Comparison of ENCODE assay signal across 8 cellular contexts in the genomic region with DNA sequence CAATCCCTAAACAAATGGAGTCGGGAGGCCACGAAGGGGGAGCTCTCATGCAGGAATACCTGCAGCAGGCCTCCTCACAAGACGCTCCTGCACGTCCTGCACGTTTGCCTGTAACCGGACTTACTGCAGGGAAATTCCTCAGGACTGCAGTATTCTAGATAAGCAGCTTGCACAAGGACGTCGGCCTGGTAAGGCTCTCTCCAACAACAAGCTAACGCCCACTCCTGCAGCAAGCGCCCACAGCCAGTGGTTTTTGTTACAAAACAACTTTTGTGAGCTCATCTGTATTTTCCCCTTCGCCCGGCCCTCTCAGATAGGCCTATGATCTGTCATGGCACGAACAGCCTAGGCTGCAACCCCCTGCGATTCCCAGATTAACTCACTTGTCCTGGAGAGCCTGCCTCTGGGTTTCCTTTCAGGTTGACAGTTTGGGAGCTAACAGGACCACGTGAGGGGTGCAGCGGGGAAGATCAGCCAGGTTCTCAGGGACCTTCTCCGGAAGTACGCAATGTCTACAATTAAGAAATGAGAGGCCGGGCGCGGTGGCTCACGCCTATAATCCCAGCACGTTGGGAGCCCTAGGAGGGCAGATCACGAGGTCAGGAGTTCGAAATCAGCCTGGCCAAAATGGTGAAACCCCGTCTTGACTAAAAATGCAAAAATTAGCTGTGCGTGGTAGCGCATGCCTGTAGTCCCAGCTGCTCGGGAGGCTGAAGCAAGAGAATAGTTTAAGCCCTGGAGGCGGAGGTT. TPM values are rescaled to one million over a fixed set of nuclear protein-coding genes. Genes with fewer than 3 reads are reported as not detected.
DNase-seq lines count a peak whose midpoint lies in the region; TF ChIP-seq lines count a peak whose summit lies in the region.

No MANE protein-coding gene starts in this region.

- peak overlapping the region; percentile 100 for H3K4me2 ChIP-seq in Karpas-422 (ENCODE audit: low read depth, low read length, poor library complexity, severe bottlenecking)

- POLR2A ChIA-PET in activated CD4-positive, alpha-beta T cell treated with anti-CD3 and anti-CD28 coated beads, Interleukin-2, amount 10 ng/mL, durations not matched to agents 7 days and 5 days (lab: Charles Lee), result no interaction called here

- H3K4me1 Mint-ChIP-seq in activated CD4-positive, alpha-beta T cell treated with anti-CD3 and anti-CD28 coated beads, Interleukin-2, amount 10 ng/mL, durations not matched to agents 7 days and 5 days, result peaks cover 30% of the 10 kb centered on the region
- H3K4me1 Mint-ChIP-seq in stimulated activated naive CD8-positive, alpha-beta T cell treated with anti-CD3 and anti-CD28 coated beads, Interleukin-15, Interleukin-2, amounts not matched to agents 100 ng/mL and 50 ng/mL, for 24 hours (ENCODE audit: low read depth), result peaks cover 32% of the 10 kb centered on the region

- no peaks in the 10 kb centered on the region for H3K9me3 Mint-ChIP-seq in activated CD4-positive, alpha-beta T cell treated with anti-CD3 and anti-CD28 coated beads, Interleukin-2, amount 10 ng/mL, durations not matched to agents 7 days and 5 days
- no peaks in the 10 kb centered on the region for H3K9me3 Mint-ChIP-seq in stimulated activated naive CD8-positive, alpha-beta T cell treated with anti-CD3 and anti-CD28 coated beads, Interleukin-15, Interleukin-2, amounts not matched to agents 100 ng/mL and 50 ng/mL, for 24 hours

- peak overlapping the region; percentile 75 for H3K9ac ChIP-seq in Karpas-422 (ENCODE audit: low read length)

- H3K36me3 Mint-ChIP-seq in activated CD4-positive, alpha-beta T cell treated with anti-CD3 and anti-CD28 coated beads, Interleukin-2, amount 10 ng/mL, durations not matched to agents 7 days and 5 days (ENCODE audit: low read depth), result peaks cover 7% of the 10 kb centered on the region
- peaks cover 7% of the 10 kb centered on the region for H3K36me3 Mint-ChIP-seq in stimulated activated naive CD8-positive, alpha-beta T cell treated with anti-CD3 and anti-CD28 coated beads, Interleukin-15, Interleukin-2, amounts not matched to agents 100 ng/mL and 50 ng/mL, for 24 hours (ENCODE audit: low read depth)

- no peaks in the 10 kb centered on the region for H3K27me3 ChIP-seq in Karpas-422 (ENCODE audit: low read length)
- H3K27me3 ChIP-seq in effector memory CD4-positive, alpha-beta T cell (replicated peaks; ENCODE audit: control insufficient read depth, insufficient read depth, low read length, poor library complexity, severe bottlenecking), result no peaks in the 10 kb centered on the region

- peaks cover 14% of the 10 kb centered on the region; the same call in 1 of the 2 replicates for H3K79me2 ChIP-seq in Karpas-422 (ENCODE audit: low read length)

- CTCF ChIA-PET in activated CD4-positive, alpha-beta T cell treated with anti-CD3 and anti-CD28 coated beads, Interleukin-2, amount 10 ng/mL, durations not matched to agents 7 days and 5 days (lab: Charles Lee), result interaction anchor here (0.5 to 1.9 kb wide), 12 partner anchors 11 to 294 kb away, joined by 3 to 5 read pairs (median 3); a partner anchor contains a TSS

- H3K27me3 Mint-ChIP-seq in activated CD4-positive, alpha-beta T cell treated with anti-CD3 and anti-CD28 coated beads, Interleukin-2, amount 10 ng/mL, durations not matched to agents 7 days and 5 days, result no peaks in the 10 kb centered on the region
- H3K27me3 Mint-ChIP-seq in stimulated activated naive CD8-positive, alpha-beta T cell treated with anti-CD3 and anti-CD28 coated beads, Interleukin-15, Interleukin-2, amounts not matched to agents 100 ng/mL and 50 ng/mL, for 24 hours, result no peaks in the 10 kb centered on the region

- H3K4me3 ChIP-seq in Karpas-422 (ENCODE audit: low read length), result peak overlapping the region; percentile 99
- H3K4me3 ChIP-seq in effector memory CD4-positive, alpha-beta T cell (ENCODE audit: insufficient read depth, low read depth, low read length, poor library complexity, severe bottlenecking), result peak overlapping the region; percentile 100

- no peaks in the 10 kb centered on the region for H3K9me2 ChIP-seq in Karpas-422 (replicated peaks; ENCODE audit: insufficient read depth, low read length)

- no peak for DNase-seq in Karpas-422
- DNase-seq in activated CD4-positive, alpha-beta T cell treated with anti-CD3 and anti-CD28 coated beads, Interleukin-2, amount 10 ng/mL, durations not matched to agents 7 days and 5 days, result peak; percentile 65
- peak; percentile 30 to 51 (median 48) for DNase-seq in effector memory CD4-positive, alpha-beta T cell
- peak; percentile 42 for DNase-seq in mucosa of gallbladder (ENCODE audit: low spot score)
- DNase-seq in T1000 (lab: John Stamatoyannopoulos, UW), result no peak
- DNase-seq in cerebellar nuclear complex (lab: John Stamatoyannopoulos, UW), result no peak

- no peaks in the 10 kb centered on the region for H3K9me3 ChIP-seq in Karpas-422 (ENCODE audit: low read length)
- H3K9me3 ChIP-seq in effector memory CD4-positive, alpha-beta T cell (ENCODE audit: control insufficient read depth, low read length), result no peaks in the 10 kb centered on the region

- H3K4me3 Mint-ChIP-seq in activated CD4-positive, alpha-beta T cell treated with anti-CD3 and anti-CD28 coated beads, Interleukin-2, amount 10 ng/mL, durations not matched to agents 7 days and 5 days, result peak overlapping the region; percentile 89
- H3K4me3 Mint-ChIP-seq in stimulated activated naive CD8-positive, alpha-beta T cell treated with anti-CD3 and anti-CD28 coated beads, Interleukin-15, Interleukin-2, amounts not matched to agents 100 ng/mL and 50 ng/mL, for 24 hours, result peak overlapping the region; percentile 93

- H3K27ac ChIP-seq in C4-2B, result peak overlapping the region; percentile 97
- no peak overlapping the region for H3K27ac ChIP-seq in Karpas-422 (ENCODE audit: low read length)
- peak overlapping the region; percentile 100 for H3K27ac ChIP-seq in effector memory CD4-positive, alpha-beta T cell (ENCODE audit: insufficient read depth, low read length, poor library complexity, severe bottlenecking)

- peaks cover 23% of the 10 kb centered on the region for H3K4me1 ChIP-seq in Karpas-422 (ENCODE audit: low read length)
- H3K4me1 ChIP-seq in effector memory CD4-positive, alpha-beta T cell (ENCODE audit: control insufficient read depth, insufficient read depth, low read length, poor library complexity, severe bottlenecking), result peaks cover 14% of the 10 kb centered on the region

- peak overlapping the region; percentile 97 for H3K27ac Mint-ChIP-seq in activated CD4-positive, alpha-beta T cell treated with anti-CD3 and anti-CD28 coated beads, Interleukin-2, amount 10 ng/mL, durations not matched to agents 7 days and 5 days
- peak overlapping the region; percentile 94 for H3K27ac Mint-ChIP-seq in stimulated activated naive CD8-positive, alpha-beta T cell treated with anti-CD3 and anti-CD28 coated beads, Interleukin-15, Interleukin-2, amounts not matched to agents 100 ng/mL and 50 ng/mL, for 24 hours

- 0 out of 2 replicates have a peak overlapping the region, but pooled peaks have one; percentile 45 for H2AFZ ChIP-seq in Karpas-422 (ENCODE audit: low read length)

- peaks cover 19% of the 10 kb centered on the region for H4K20me1 ChIP-seq in Karpas-422 (ENCODE audit: insufficient read depth, low read depth, low read length)

- no peaks in the 10 kb centered on the region for H3K36me3 ChIP-seq in Karpas-422 (ENCODE audit: insufficient read depth, low read length)
- H3K36me3 ChIP-seq in effector memory CD4-positive, alpha-beta T cell (ENCODE audit: control insufficient read depth, insufficient read depth, low read length), result no peaks in the 10 kb centered on the region

- no peak for TF ChIP-seq CTCF in C4-2B (conservative IDR thresholded peaks at IDR 0.05)

RNA-seq across cellular contexts. Expression of a gene that starts 0.9 kb away (rescaled TPM):
- 24.8 and 54.3 TPM in 2 replicates for total RNA-seq in Karpas-422 (2014; rRNA removed; shearing (Covaris generic); ENCODE audit: low replicate concordance)
- 10 to 100 TPM; 40.0 to 42.8 TPM for total RNA-seq in activated CD4-positive, alpha-beta T cell treated with anti-CD3 and anti-CD28 coated beads, Interleukin-2, amount 10 ng/mL, durations not matched to agents 7 days and 5 days
- 135 TPM for total RNA-seq in mucosa of gallbladder

RNA-seq across cellular contexts. Expression of a gene that starts 14.4 kb away (rescaled TPM):
- total RNA-seq in Karpas-422 (2014; rRNA removed; shearing (Covaris generic); ENCODE audit: low replicate concordance), result 0.14 TPM in 1 of 2 replicates, not detected in the other
- total RNA-seq in activated CD4-positive, alpha-beta T cell treated with anti-CD3 and anti-CD28 coated beads, Interleukin-2, amount 10 ng/mL, durations not matched to agents 7 days and 5 days, result 1 to 10 TPM; 6.2 to 7.9 TPM
- 4.6 TPM for total RNA-seq in mucosa of gallbladder

RNA-seq across cellular contexts. Expression of a gene that starts 17.6 kb away (rescaled TPM):
- total RNA-seq in Karpas-422 (2014; rRNA removed; shearing (Covaris generic); ENCODE audit: low replicate concordance), result 1.3 and 2.7 TPM in 2 replicates
- total RNA-seq in activated CD4-positive, alpha-beta T cell treated with anti-CD3 and anti-CD28 coated beads, Interleukin-2, amount 10 ng/mL, durations not matched to agents 7 days and 5 days, result 1 to 10 TPM; 1.8 to 2.3 TPM
- 56.0 TPM for total RNA-seq in mucosa of gallbladder

RNA-seq across cellular contexts. Expression of a gene that starts 39.7 kb away (rescaled TPM):
- total RNA-seq in Karpas-422 (2014; rRNA removed; shearing (Covaris generic); ENCODE audit: low replicate concordance), result 70.9 and 80.6 TPM in 2 replicates
- 100 to 1,000 TPM; 128 to 130 TPM for total RNA-seq in activated CD4-positive, alpha-beta T cell treated with anti-CD3 and anti-CD28 coated beads, Interleukin-2, amount 10 ng/mL, durations not matched to agents 7 days and 5 days
- total RNA-seq in mucosa of gallbladder, result 117 TPM

RNA-seq across cellular contexts. Expression of a gene that starts 44.4 kb away (rescaled TPM):
- 11.4 and 16.1 TPM in 2 replicates for total RNA-seq in Karpas-422 (2014; rRNA removed; shearing (Covaris generic); ENCODE audit: low replicate concordance)
- total RNA-seq in activated CD4-positive, alpha-beta T cell treated with anti-CD3 and anti-CD28 coated beads, Interleukin-2, amount 10 ng/mL, durations not matched to agents 7 days and 5 days, result 10 to 100 TPM; 42.0 to 44.3 TPM
- 24.2 TPM for total RNA-seq in mucosa of gallbladder

Comparison
In these comparisons a context has a peak if more than half of its experiments do, and no peak if none do; other contexts are left out.
1. DNase-seq: peak in activated CD4-positive, alpha-beta T cell treated with anti-CD3 and anti-CD28 coated beads, Interleukin-2, amount 10 ng/mL, durations not matched to agents 7 days and 5 days (single experiment), effector memory CD4-positive, alpha-beta T cell (3 of 3) and mucosa of gallbladder (single experiment); none in Karpas-422 (single experiment), T1000 (single experiment) and cerebellar nuclear complex (0 of 2).
2. RNA of a gene that starts 17.6 kb away (total RNA-seq): 56.0 TPM in mucosa of gallbladder (single experiment); 1.8 to 2.3 TPM in activated CD4-positive, alpha-beta T cell treated with anti-CD3 and anti-CD28 coated beads, Interleukin-2, amount 10 ng/mL, durations not matched to agents 7 days and 5 days and 1.3 to 2.7 TPM in Karpas-422; every median in the first group is over 10 times any median in the second.